ENCODE assay signal across 1 cellular context in genomic region chr20:62137478-62138203, GRCh38.
TF ChIP-seq lines count a peak whose summit lies in the region.

No MANE protein-coding gene starts in this region.

TF ChIP-seq in WTC11, 78 proteins besides CTCF, POLR2A, EP300 and RAD21:
- TF ChIP-seq PREB (CRISPR knock-in tag; IDR thresholded peaks at IDR 0.05; ENCODE audit: borderline replicate concordance) (no peak; the same call in 1 of the 2 replicates), ERG (CRISPR knock-in tag; IDR thresholded peaks at IDR 0.05) (no peak), NFATC4 (CRISPR knock-in tag; IDR thresholded peaks at IDR 0.05) (no peak), MYBL2 (CRISPR knock-in tag; IDR thresholded peaks at IDR 0.05) (no peak), ZNF232 (CRISPR knock-in tag; IDR thresholded peaks at IDR 0.05) (no peak), PRDM15 (CRISPR knock-in tag; IDR thresholded peaks at IDR 0.05) (no peak)
